1 cellular context compared by ENCODE assay signal in genomic region chr4:128161138-128161537, GRCh38.
A peak's percentile ranks its signal among the peaks of the same experiment; 100 is the strongest.
TF ChIP-seq lines count a peak whose summit lies in the region.

No MANE protein-coding gene starts in this region.

TF ChIP-seq in GM23338, 12 proteins besides CTCF, POLR2A, EP300 and RAD21:
- TF ChIP-seq ZNF462 (CRISPR knock-in tag; IDR thresholded peaks at IDR 0.05) = 0 out of 2 replicates have a peak, but pooled peaks have one; percentile 26
- no peak for TF ChIP-seq ZNF114 (CRISPR knock-in tag; IDR thresholded peaks at IDR 0.05)
- TF ChIP-seq REST (IDR thresholded peaks at IDR 0.05; ENCODE audit: unreplicated experiment) = no peak
